19 cellular contexts compared by ENCODE assay signal in genomic region chr15:72284781-72285180, GRCh38. TPM values are rescaled to one million over a fixed set of nuclear protein-coding genes. Genes with fewer than 3 reads are reported as not detected.
A peak's percentile ranks its signal among the peaks of the same experiment; 100 is the strongest.
DNase-seq lines count a peak whose midpoint lies in the region; ATAC-seq, FAIRE-seq and TF ChIP-seq lines count a peak whose summit lies in the region.
"Had no signal": no experiment of that assay in that cellular context is flagged by ENCODE, and none has a peak within 500 bp of the region (broad histone marks: within the 10 kb centered on the region; RNA-seq: fewer than 3 reads in every experiment).

No MANE protein-coding gene starts in this region.

- H3K27me3 ChIP-seq in GM23338 (ENCODE audit: insufficient read depth) (no peaks in the 10 kb centered on the region), bronchial epithelial cell (ENCODE audit: control insufficient read depth, insufficient read depth, low read length) (no peaks in the 10 kb centered on the region), osteoblast (ENCODE audit: insufficient read depth, low read length) (no peaks in the 10 kb centered on the region)
- H3K27me3 ChIP-seq: BE2C had no signal

- H3K9me2 ChIP-seq in GM23338 (ENCODE audit: insufficient read depth) = no peaks in the 10 kb centered on the region

- no peak for ATAC-seq in GM23338
- ATAC-seq: SK-N-SH treated with all-trans-retinoic acid at 6 μM for 48 hours had no signal

- no peaks in the 10 kb centered on the region for H3K79me2 ChIP-seq in GM23338 (replicated peaks; ENCODE audit: insufficient read depth)
- no peaks in the 10 kb centered on the region for H3K79me2 ChIP-seq in osteoblast (ENCODE audit: insufficient read depth, low read length)

- H3K36me3 ChIP-seq in GM23338 (ENCODE audit: insufficient read depth) (no peaks in the 10 kb centered on the region), bronchial epithelial cell (ENCODE audit: control insufficient read depth, insufficient read depth, low read length) (no peaks in the 10 kb centered on the region), osteoblast (ENCODE audit: insufficient read depth, low read length) (no peaks in the 10 kb centered on the region)
- H3K36me3 ChIP-seq: BE2C had no signal

- no peaks in the 10 kb centered on the region for H3F3A ChIP-seq in GM23338 (replicated peaks; ENCODE audit: low read depth)

- FAIRE-seq in bronchial epithelial cell (lab: Jason Lieb, UNC) = peak; percentile 93
- FAIRE-seq in D721Med (lab: Jason Lieb, UNC) = no peak
- FAIRE-seq: G401.6, HepG2 had no signal

- H2AFZ ChIP-seq in GM23338 (peak overlapping the region; percentile 49; the same call in 1 of the 2 replicates), osteoblast (ENCODE audit: low read length) (no peak overlapping the region)

- H3K27me3 Mint-ChIP-seq in GM23338 (ENCODE audit: insufficient read depth, low read depth, poor library complexity) = peaks cover 3% of the 10 kb centered on the region
- peaks cover 11% of the 10 kb centered on the region for H3K27me3 Mint-ChIP-seq in activated naive CD4-positive, alpha-beta T cell treated with anti-CD3 and anti-CD28 coated beads, Interleukin-2, amount 10 ng/mL, durations not matched to agents 7 days and 5 days
- H3K27me3 Mint-ChIP-seq: CD4-positive, alpha-beta memory T cell had no signal

- H3K27ac ChIP-seq in GM23338 (ENCODE audit: low read depth) (no peak overlapping the region), osteoblast (ENCODE audit: low read depth, low read length) (no peak overlapping the region)

- H4K20me1 ChIP-seq in GM23338 (replicated peaks; ENCODE audit: insufficient read depth) (no peaks in the 10 kb centered on the region), osteoblast (ENCODE audit: insufficient read depth, low read length) (no peaks in the 10 kb centered on the region)

- H3K4me3 Mint-ChIP-seq in GM23338 = no peak overlapping the region
- no peak overlapping the region for H3K4me3 Mint-ChIP-seq in activated naive CD4-positive, alpha-beta T cell treated with anti-CD3 and anti-CD28 coated beads, Interleukin-2, amount 10 ng/mL, durations not matched to agents 7 days and 5 days
- H3K4me3 Mint-ChIP-seq: CD4-positive, alpha-beta memory T cell had no signal

- no peak overlapping the region for H3K27ac Mint-ChIP-seq in GM23338
- H3K27ac Mint-ChIP-seq in activated naive CD4-positive, alpha-beta T cell treated with anti-CD3 and anti-CD28 coated beads, Interleukin-2, amount 10 ng/mL, durations not matched to agents 7 days and 5 days = no peak overlapping the region

- no peaks in the 10 kb centered on the region for H3K9me3 Mint-ChIP-seq in GM23338
- H3K9me3 Mint-ChIP-seq in activated naive CD4-positive, alpha-beta T cell treated with anti-CD3 and anti-CD28 coated beads, Interleukin-2, amount 10 ng/mL, durations not matched to agents 7 days and 5 days = no peaks in the 10 kb centered on the region
- H3K9me3 Mint-ChIP-seq: CD4-positive, alpha-beta memory T cell had no signal

- H3K4me3 ChIP-seq in GM23338 = no peak overlapping the region
- H3K4me3 ChIP-seq in bronchial epithelial cell (ENCODE audit: low read depth, low read length) = no peak overlapping the region
- H3K4me3 ChIP-seq in osteoblast (ENCODE audit: insufficient read depth, low read length) = no peak overlapping the region

- no peaks in the 10 kb centered on the region for H3K9me3 ChIP-seq in osteoblast (ENCODE audit: low read depth, low read length)
- H3K9me3 ChIP-seq: BE2C had no signal

- TF ChIP-seq CTCF in GM23338 (conservative IDR thresholded peaks at IDR 0.05; ENCODE audit: low read depth in 2 of 2) (no peak), bronchial epithelial cell (IDR thresholded peaks at IDR 0.05; ENCODE audit: insufficient read depth, low read length, severe bottlenecking) (no peak), osteoblast (IDR thresholded peaks at IDR 0.05; ENCODE audit: extremely low read depth, low read depth, low read length) (no peak), D721Med (IDR thresholded peaks at IDR 0.05; ENCODE audit: insufficient read depth, missing control alignments) (no peak)

- CTCF ChIA-PET in activated naive CD4-positive, alpha-beta T cell treated with anti-CD3 and anti-CD28 coated beads, Interleukin-2, amount 10 ng/mL, durations not matched to agents 7 days and 5 days (lab: Charles Lee) = interaction anchor here (0.6 to 3.2 kb wide), 7 partner anchors 11 to 327 kb away, joined by 3 to 16 read pairs (median 3); no protein-coding TSS in a partner anchor

- H3K4me1 Mint-ChIP-seq in GM23338 = no peaks in the 10 kb centered on the region; the same call in 2 of the 3 replicates
- no peaks in the 10 kb centered on the region for H3K4me1 Mint-ChIP-seq in activated naive CD4-positive, alpha-beta T cell treated with anti-CD3 and anti-CD28 coated beads, Interleukin-2, amount 10 ng/mL, durations not matched to agents 7 days and 5 days
- H3K4me1 Mint-ChIP-seq: CD4-positive, alpha-beta memory T cell had no signal

- H3K36me3 Mint-ChIP-seq in GM23338 (ENCODE audit: low read depth) = no peaks in the 10 kb centered on the region; the same call in 2 of the 3 replicates
- no peaks in the 10 kb centered on the region for H3K36me3 Mint-ChIP-seq in activated naive CD4-positive, alpha-beta T cell treated with anti-CD3 and anti-CD28 coated beads, Interleukin-2, amount 10 ng/mL, durations not matched to agents 7 days and 5 days
- H3K36me3 Mint-ChIP-seq: CD4-positive, alpha-beta memory T cell had no signal

- H3K4me1 ChIP-seq in GM23338 (ENCODE audit: insufficient read depth) = no peaks in the 10 kb centered on the region
- H3K4me1 ChIP-seq in osteoblast (ENCODE audit: insufficient read depth, low read length) = no peaks in the 10 kb centered on the region
- H3K4me1 ChIP-seq: BE2C had no signal

- no peak for DNase-seq in GM23338 (ENCODE audit: low spot score)
- DNase-seq in NCI-H226 = peak; percentile 41
- peak; percentile 77 for DNase-seq in bronchial epithelial cell (ENCODE audit: low read depth)
- peak; percentile 69 for DNase-seq in osteoblast (ENCODE audit: insufficient read length, low spot score, missing footprints)
- DNase-seq in SHP77 treated with DMSO at 0.1 percent for 48 hours (lab: John Stamatoyannopoulos, UW) = no peak
- no peak for DNase-seq in D721Med (ENCODE audit: insufficient read length, low spot score)
- no peak for DNase-seq in AML-193 (lab: John Stamatoyannopoulos, UW)
- DNase-seq in activated naive CD4-positive, alpha-beta T cell treated with anti-CD3 and anti-CD28 coated beads, Interleukin-2, amount 10 ng/mL, durations not matched to agents 7 days and 5 days = no peak
- DNase-seq: BE2C; CD4-positive, alpha-beta memory T cell; GOT3; NCI-H1105; NCI-H1694; NCI-H345; NCI-H526 treated with DMSO at 0.1 percent for 48 hours; Right ventricle myocardium superior had no signal

- H3K4me2 ChIP-seq in GM23338 (no peak overlapping the region), osteoblast (ENCODE audit: insufficient read depth, low read length) (no peak overlapping the region)

TF ChIP-seq in GM23338, 12 proteins besides CTCF, POLR2A, EP300 and RAD21 (continues in another document):
- no peak for TF ChIP-seq STAT1 (IDR thresholded peaks at IDR 0.05; ENCODE audit: unreplicated experiment)
- TF ChIP-seq ZNF331 (CRISPR knock-in tag; IDR thresholded peaks at IDR 0.05; ENCODE audit: low read depth) = no peak
- TF ChIP-seq CREB1 (CRISPR knock-in tag; IDR thresholded peaks at IDR 0.05; ENCODE audit: low read depth) = no peak
- no peak for TF ChIP-seq REST (IDR thresholded peaks at IDR 0.05; ENCODE audit: unreplicated experiment)

RNA-seq across cellular contexts. Expression of gene PARP6, which starts 12.4 kb away (rescaled TPM):
- 17.8 and 28.1 TPM in 2 replicates for total RNA-seq in GM23338 (2014; rRNA removed; shearing (Covaris generic))
- 18.3 and 27.6 TPM in 2 replicates for polyA plus RNA-seq in GM23338 (2016; fragmentation: Nextera tagmentation; extraction: Ambion mirVana)
- total RNA-seq in bronchial epithelial cell (17.6 and 20.5 TPM in 2 replicates), osteoblast (40.4 and 43.4 TPM in 2 replicates)

RNA-seq across cellular contexts. Expression of gene CELF6, which starts 35.2 kb away (rescaled TPM):
- total RNA-seq in GM23338 (2014; rRNA removed; shearing (Covaris generic)) = 0.14 TPM in 1 of 2 replicates, not detected in the other
- not detected in 2 replicates for polyA plus RNA-seq in GM23338 (2016; fragmentation: Nextera tagmentation; extraction: Ambion mirVana)
- under 0.01 TPM in 1 of 2 replicates, not detected in the other for total RNA-seq in bronchial epithelial cell
- 0.36 and 0.59 TPM in 2 replicates for total RNA-seq in osteoblast
- polyA plus RNA-seq: CD4-positive, alpha-beta memory T cell had no signal

RNA-seq across cellular contexts. Expression of gene PKM, which starts 53.8 kb away (rescaled TPM):
- total RNA-seq in GM23338 (2014; rRNA removed; shearing (Covaris generic)) = 1,067 and 1,137 TPM in 2 replicates
- polyA plus RNA-seq in GM23338 (2016; fragmentation: Nextera tagmentation; extraction: Ambion mirVana) = 432 and 445 TPM in 2 replicates
- total RNA-seq in bronchial epithelial cell = 1,045 and 1,080 TPM in 2 replicates
- 1,919 and 2,299 TPM in 2 replicates for total RNA-seq in osteoblast

Comparison
In these comparisons a context has a peak if more than half of its experiments do, and no peak if none do; other contexts are left out.
1. DNase-seq: peak in NCI-H226 (single experiment), bronchial epithelial cell (single experiment) and osteoblast (single experiment); none in GM23338 (single experiment), SHP77 treated with DMSO at 0.1 percent for 48 hours (single experiment), D721Med (single experiment), AML-193 (0 of 2) and activated naive CD4-positive, alpha-beta T cell treated with anti-CD3 and anti-CD28 coated beads, Interleukin-2, amount 10 ng/mL, durations not matched to agents 7 days and 5 days (single experiment).